In genomic region chr3:9500108-9501050, GRCh38 we compare ENCODE assay signal across 7 cellular contexts. TPM values are rescaled to one million over a fixed set of nuclear protein-coding genes. Genes with fewer than 3 reads are reported as not detected.
DNase-seq lines count a peak whose midpoint lies in the region; ATAC-seq, FAIRE-seq and TF ChIP-seq lines count a peak whose summit lies in the region.

No MANE protein-coding gene starts in this region.

- H3K4me2 ChIP-seq in HepG2 (ENCODE audit: low read depth, low read length): no peak overlapping the region; the same call in 1 of the 2 replicates

- no peak for TF ChIP-seq POLR2A in HepG2 (IDR thresholded peaks at IDR 0.05; ENCODE audit: insufficient read depth in 1 of 2, low read depth in 2 of 2, low read length in 2 of 2)

- TF ChIP-seq EP300 in Ishikawa (IDR thresholded peaks at IDR 0.05; ENCODE audit: borderline replicate concordance): no peak
- TF ChIP-seq EP300 in HepG2 (IDR thresholded peaks at IDR 0.05; ENCODE audit: low read depth in 2 of 2, low read length in 2 of 2): no peak
- TF ChIP-seq EP300 in HepG2 (CRISPR knock-in tag; IDR thresholded peaks at IDR 0.05; ENCODE audit: borderline replicate concordance): no peak

- peaks cover 26% of the 10 kb centered on the region for H3K27me3 Mint-ChIP-seq in activated B cell treated with CpG ODN at 0.5 μM for 24 hours

- peak overlapping the region in 1 of 3 experiments; percentile 6; a peak in 1 of 6 replicates for H3K4me3 ChIP-seq in HepG2 (replicated peaks in 1 of 3; ENCODE audit: insufficient read depth in 1 of 3, low read depth in 2 of 3, low read length in 3 of 3)

- no peak overlapping the region for H3K27ac ChIP-seq in HepG2 (ENCODE audit: extremely low read length, insufficient read depth, low read length)

- peak; percentile 88 for DNase-seq in GM13976 (ENCODE audit: low spot score)
- peak; percentile 53 for DNase-seq in activated B cell treated with CpG ODN at 0.5 μM for 24 hours
- peak; percentile 16 for DNase-seq in cerebellum (ENCODE audit: low spot score)
- peak; percentile 28 for DNase-seq in HepG2 (ENCODE audit: low spot score)
- DNase-seq in stimulated activated CD8-positive, alpha-beta memory T cell treated with anti-CD3 and anti-CD28 coated beads, Interleukin-15, amount 100 ng/mL, for 24 hours (ENCODE audit: low read depth): peak; percentile 47
- DNase-seq in omental fat pad (ENCODE audit: low spot score): no peak

- peaks cover 26% of the 10 kb centered on the region for H3K4me1 Mint-ChIP-seq in activated B cell treated with CpG ODN at 0.5 μM for 24 hours

- ATAC-seq in activated B cell treated with CpG ODN at 0.5 μM for 24 hours (ENCODE audit: low read depth): peak; percentile 64
- peak; percentile 88 for ATAC-seq in HepG2
- ATAC-seq in omental fat pad (ENCODE audit: low FRiP score): no peak

- no peaks in the 10 kb centered on the region for H3K9me3 Mint-ChIP-seq in activated B cell treated with CpG ODN at 0.5 μM for 24 hours

- no peaks in the 10 kb centered on the region for H3K36me3 ChIP-seq in HepG2 (replicated peaks in 1 of 2; ENCODE audit: control insufficient read depth in 1 of 2, insufficient read depth in 2 of 2, low read length in 2 of 2)

- no peak overlapping the region for H3K9ac ChIP-seq in HepG2 (ENCODE audit: insufficient read depth, low read depth, low read length)

- TF ChIP-seq RAD21 in Ishikawa (IDR thresholded peaks at IDR 0.05; ENCODE audit: low read depth): peak; percentile 65; the same call in 1 of the 2 replicates
- TF ChIP-seq RAD21 in HepG2 (CRISPR knock-in tag; IDR thresholded peaks at IDR 0.05): peak; percentile 46; the same call in 1 of the 2 replicates

- POLR2A ChIA-PET in activated B cell treated with CpG ODN at 0.5 μM for 24 hours (lab: Charles Lee): interaction anchor here (0.8 kb wide), 1 partner anchor 137 kb away, joined by 12 read pairs; the partner anchor contains the start of gene THUMPD3
- POLR2A ChIA-PET in HepG2 (lab: Yijun Ruan, JAX): no interaction called here

- H3K27me3 ChIP-seq in HepG2 (ENCODE audit: control insufficient read depth in 1 of 2, insufficient read depth in 2 of 2, low read length in 2 of 2): peaks cover 2 to 19% of the 10 kb centered on the region in 2 experiments; a peak in 3 of 5 replicates

- H2AFZ ChIP-seq in HepG2 (ENCODE audit: low read length): no peak overlapping the region

- no TSS peak for BruUV-seq in HepG2 (replicated peaks; lab: Mats Ljungman, UMichigan)

- H3K79me2 ChIP-seq in HepG2 (ENCODE audit: insufficient read depth, low read length): no peaks in the 10 kb centered on the region

- in situ Hi-C loops in GM13976 (cut with MboI; ENCODE audit: low sequenced_read_pairs, unreplicated experiment): no loop called here
- in situ Hi-C loops in HepG2 (cut with HindIII; ENCODE audit: extremely low pct_ligation_motif_present, low pct_unique_long_range_greater_than_20kb): loop anchor here (5.0 kb wide), 1 partner anchor 227 kb away; no protein-coding TSS in a partner anchor

- TF ChIP-seq CTCF in GM13976 (IDR thresholded peaks at IDR 0.05; ENCODE audit: borderline replicate concordance, control extremely low read depth, extremely low read depth, insufficient read depth, missing control alignments) (peak; percentile 73), activated B cell treated with CpG ODN at 0.5 μM for 24 hours (IDR thresholded peaks at IDR 0.05) (no peak), HepG2 (CRISPR knock-in tag; IDR thresholded peaks at IDR 0.05) (peak; percentile 74), omental fat pad (IDR thresholded peaks at IDR 0.05) (no peak)

- CTCF ChIA-PET in activated B cell treated with CpG ODN at 0.5 μM for 24 hours (lab: Charles Lee) (interaction anchor here (0.9 kb wide), 1 partner anchor 10 kb away, joined by 3 read pairs; no protein-coding TSS in a partner anchor), HepG2 (lab: Yijun Ruan, JAX; ENCODE audit: low intra/inter-chr PET ratio, low total read pairs) (no interaction called here)

- H3K9me3 ChIP-seq in HepG2 (ENCODE audit: low read length): no peaks in the 10 kb centered on the region

- H4K20me1 ChIP-seq in HepG2 (ENCODE audit: insufficient read depth, low read length): no peaks in the 10 kb centered on the region

- WGBS in HepG2 (ENCODE audit: low lambda C conversion rate): 34% methylated on average over 25 of the region's 39 CpGs

- intact Hi-C loops in activated B cell treated with CpG ODN at 0.5 μM for 24 hours (cut with micrococcal nuclease) (loop anchor here (5.0 to 10.0 kb wide), 6 partner anchors 152 to 822 kb away; partner anchors contain the start of genes CRELD1, FANCD2 and SEC13), HepG2 (cut with micrococcal nuclease; ENCODE audit: unreplicated experiment) (loop anchor here (1.0 kb wide), 1 partner anchor 147 kb away; no protein-coding TSS in a partner anchor)

- H3K36me3 Mint-ChIP-seq in activated B cell treated with CpG ODN at 0.5 μM for 24 hours (ENCODE audit: low read depth): no peaks in the 10 kb centered on the region

- no peak overlapping the region for H3K27ac Mint-ChIP-seq in activated B cell treated with CpG ODN at 0.5 μM for 24 hours

- peaks cover 8% of the 10 kb centered on the region for H3K4me1 ChIP-seq in HepG2 (ENCODE audit: insufficient read depth, low read length)

- no peak for FAIRE-seq in HepG2 (lab: Jason Lieb, UNC)

- H3K4me3 Mint-ChIP-seq in activated B cell treated with CpG ODN at 0.5 μM for 24 hours: no peak overlapping the region

TF ChIP-seq in Ishikawa, 13 proteins besides CTCF, POLR2A, EP300 and RAD21 (continues in another document):
- no peak for TF ChIP-seq CREB1 (IDR thresholded peaks at IDR 0.05; ENCODE audit: low read depth)

TF ChIP-seq in HepG2, 621 proteins besides CTCF, POLR2A, EP300 and RAD21 (continues in another document):
- TF ChIP-seq HMGXB4 (CRISPR knock-in tag; IDR thresholded peaks at IDR 0.05; ENCODE audit: borderline replicate concordance in 1 of 2, low read depth in 1 of 2): peak in 1 of 2 experiments; percentile 58; a peak in 2 of 4 replicates
- 0 out of 2 replicates have a peak, but pooled peaks have one; percentile 20 for TF ChIP-seq GABPB1 (CRISPR knock-in tag; IDR thresholded peaks at IDR 0.05)
- TF ChIP-seq ZNF891 (CRISPR knock-in tag; IDR thresholded peaks at IDR 0.05): no peak
- TF ChIP-seq ZSCAN12 (CRISPR knock-in tag; IDR thresholded peaks at IDR 0.05): no peak
- peak; percentile 77; the same call in 1 of the 2 replicates for TF ChIP-seq HNRNPL (IDR thresholded peaks at IDR 0.05; ENCODE audit: low read depth, low read length)
- TF ChIP-seq ZNF276 (CRISPR knock-in tag; IDR thresholded peaks at IDR 0.05; ENCODE audit: low read depth): 0 out of 2 replicates have a peak, but pooled peaks have one; percentile 22

RNA-seq across cellular contexts. Expression of gene LHFPL4, which starts 53.2 kb away (rescaled TPM):
- total RNA-seq in activated B cell treated with CpG ODN at 0.5 μM for 24 hours: not detected in 2 replicates
- total RNA-seq in cerebellum: 31.2 TPM
- 0.02 TPM in 1 of 2 replicates, not detected in the other for total RNA-seq in HepG2 (2016; rRNA removed; fragmentation: Illumina TruSeq; extraction: Trizol)
- not detected in 2 replicates for total RNA-seq in HepG2 (2016; cell fraction: cytosol; rRNA removed; fragmentation: Illumina TruSeq; extraction: Trizol; ENCODE audit: low read depth)
- total RNA-seq in HepG2 (2016; cell fraction: insoluble cytoplasmic fraction; rRNA removed; fragmentation: Illumina TruSeq; extraction: Trizol): 0.04 TPM in 1 of 2 replicates, not detected in the other
- total RNA-seq in HepG2 (2016; cell fraction: membrane; rRNA removed; fragmentation: Illumina TruSeq; extraction: Trizol): 0.03 TPM in 1 of 2 replicates, not detected in the other
- total RNA-seq in HepG2 (2016; cell fraction: nucleus; rRNA removed; fragmentation: Illumina TruSeq; extraction: Trizol): not detected in 2 replicates
- 0.03 and 0.05 TPM in 2 replicates for polyA plus RNA-seq in HepG2 (2011; rRNA removed)
- polyA plus RNA-seq in HepG2 (2011; cell fraction: cytosol; rRNA removed): 0.03 TPM in 2 replicates
- 0.08 and 0.09 TPM in 2 replicates for polyA plus RNA-seq in HepG2 (2011; cell fraction: nucleus; rRNA removed)
- 0.05 TPM in 2 replicates for polyA plus RNA-seq in HepG2 (2012)
- not detected in 2 replicates for polyA plus RNA-seq in HepG2 (2016; cell fraction: cytosol; fragmentation: Illumina TruSeq; extraction: Trizol; ENCODE audit: low read depth)
- not detected in 2 replicates for polyA plus RNA-seq in HepG2 (2016; cell fraction: insoluble cytoplasmic fraction; fragmentation: Illumina TruSeq; extraction: Trizol; ENCODE audit: low read depth)
- not detected in 2 replicates for polyA plus RNA-seq in HepG2 (2016; cell fraction: membrane; fragmentation: Illumina TruSeq; extraction: Trizol; ENCODE audit: low read depth)
- not detected in 2 replicates for polyA plus RNA-seq in HepG2 (2016; cell fraction: nucleus; fragmentation: Illumina TruSeq; extraction: Trizol; ENCODE audit: insufficient read depth, low read depth)
- 0.04 TPM in 1 of 2 replicates, not detected in the other for polyA minus RNA-seq in HepG2 (2011; rRNA and poly(A)+ RNA removed; ENCODE audit: low replicate concordance)
- 0.10 TPM in 1 of 2 replicates, not detected in the other for polyA minus RNA-seq in HepG2 (2011; cell fraction: cytosol; rRNA and poly(A)+ RNA removed)
- 0.12 TPM in 1 of 2 replicates, not detected in the other for polyA minus RNA-seq in HepG2 (2011; cell fraction: nucleus; rRNA and poly(A)+ RNA removed)
- total RNA-seq in omental fat pad: not detected

Comparison
In these comparisons a context has a peak if more than half of its experiments do, and no peak if none do; other contexts are left out.
1. CTCF ChIP-seq: peak in GM13976 (single experiment) and HepG2 (single experiment); none in activated B cell treated with CpG ODN at 0.5 μM for 24 hours (single experiment) and omental fat pad (0 of 3).
2. RNA of gene LHFPL4, which starts 53.2 kb away (total RNA-seq): 31.2 TPM in cerebellum (single experiment); 0.02 to 0.04 TPM in HepG2, not detected in activated B cell treated with CpG ODN at 0.5 μM for 24 hours and not detected in omental fat pad; every median in the first group is over 10 times any median in the second.